ENCODE assay signal across 25 cellular contexts in the genomic region with DNA sequence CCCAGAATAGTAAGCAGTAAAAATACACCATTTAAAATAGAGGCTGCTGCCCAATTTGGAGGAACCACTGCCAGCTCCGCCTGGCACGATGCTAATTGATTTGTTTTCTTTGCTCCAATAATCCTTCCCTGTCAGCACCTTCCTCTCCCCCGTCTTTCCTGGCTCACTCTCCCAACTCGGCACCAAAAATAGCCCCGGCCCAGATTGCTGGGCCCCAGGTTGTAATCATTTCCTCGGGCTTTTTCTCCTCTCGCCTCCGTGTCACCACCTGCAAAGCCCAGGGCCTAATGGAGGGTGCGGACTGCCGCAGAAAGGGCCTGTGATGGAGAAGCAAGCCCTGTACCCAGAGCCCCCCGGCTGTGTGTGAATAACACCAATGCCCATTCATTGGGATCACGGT.
"Had no signal": no experiment of that assay in that cellular context is flagged by ENCODE, and none has a peak within 500 bp of the region (broad histone marks: within the 10 kb centered on the region; RNA-seq: fewer than 3 reads in every experiment).

No MANE protein-coding gene starts in this region.

- H3K9me3 ChIP-seq: colonic mucosa, gastrocnemius medialis, left lung, neutrophil, pancreas, psoas muscle, right lobe of liver, thyroid gland, upper lobe of right lung had no signal

- H3K36me3 ChIP-seq: colonic mucosa, esophagus squamous epithelium, gastrocnemius medialis, left lung, neutrophil, pancreas, right lobe of liver, thyroid gland, upper lobe of right lung had no signal

- H3K27ac ChIP-seq: colonic mucosa, esophagus squamous epithelium, gastrocnemius medialis, left lung, neutrophil, pancreas, psoas muscle, right lobe of liver, thyroid gland, upper lobe of right lung, WERI-Rb-1 had no signal

- H3K9me3 Mint-ChIP-seq: activated CD4-positive, alpha-beta T cell treated with anti-CD3 and anti-CD28 coated beads, Interleukin-2, amount 10 ng/mL, durations not matched to agents 7 days and 5 days; activated CD8-positive, alpha-beta T cell treated with anti-CD3 and anti-CD28 coated beads for 36 hours; activated naive CD4-positive, alpha-beta T cell treated with anti-CD3 and anti-CD28 coated beads, Interleukin-2, amount 10 ng/mL, durations not matched to agents 7 days and 5 days; stimulated activated naive CD8-positive, alpha-beta T cell treated with anti-CD3 and anti-CD28 coated beads, Interleukin-15, Interleukin-2, amounts not matched to agents 100 ng/mL and 50 ng/mL, for 24 hours; T-cell had no signal

- DNase-seq: activated CD4-positive, alpha-beta T cell treated with anti-CD3 and anti-CD28 coated beads, Interleukin-2, amount 10 ng/mL, durations not matched to agents 7 days and 5 days; activated CD4-positive, CD25-positive, alpha-beta regulatory T cell treated with anti-CD3 and anti-CD28 coated beads, Interleukin-2, amount 50 U/mL, for 72 hours; activated CD8-positive, alpha-beta memory T cell treated with anti-CD3 and anti-CD28 coated beads, Interleukin-2, amount 10 ng/mL, durations not matched to agents 7 days and 5 days; activated CD8-positive, alpha-beta T cell treated with anti-CD3 and anti-CD28 coated beads for 36 hours; activated effector memory CD4-positive, alpha-beta T cell treated with anti-CD3 and anti-CD28 coated beads, Interleukin-2, amount 50 U/mL, for 16 hours; activated naive CD4-positive, alpha-beta T cell treated with anti-CD3 and anti-CD28 coated beads, Interleukin-2, amount 10 ng/mL, durations not matched to agents 7 days and 5 days; activated T-cell treated with anti-CD3 and anti-CD28 coated beads for 4 hours; colonic mucosa; esophagus squamous epithelium; gastrocnemius medialis; left lung; mammary epithelial cell; naive thymus-derived CD8-positive, alpha-beta T cell; psoas muscle; right lobe of liver; stimulated activated CD4-positive, alpha-beta T cell treated with anti-CD3 and anti-CD28 coated beads, Interleukin-1b, Interleukin-23, amount 100 ng/mL, for 48 hours; T-cell; thyroid gland; upper lobe of right lung; WERI-Rb-1 had no signal

- ATAC-seq: activated CD8-positive, alpha-beta memory T cell treated with anti-CD3 and anti-CD28 coated beads, Interleukin-2, amount 10 ng/mL, durations not matched to agents 7 days and 5 days; activated CD8-positive, alpha-beta T cell treated with anti-CD3 and anti-CD28 coated beads for 36 hours; gastrocnemius medialis; left lung; naive thymus-derived CD8-positive, alpha-beta T cell; pancreas; psoas muscle; right lobe of liver; T-cell; upper lobe of right lung had no signal

- H3K4me3 Mint-ChIP-seq: activated CD4-positive, alpha-beta T cell treated with anti-CD3 and anti-CD28 coated beads, Interleukin-2, amount 10 ng/mL, durations not matched to agents 7 days and 5 days; activated CD8-positive, alpha-beta memory T cell treated with anti-CD3 and anti-CD28 coated beads, Interleukin-2, amount 10 ng/mL, durations not matched to agents 7 days and 5 days; activated CD8-positive, alpha-beta T cell treated with anti-CD3 and anti-CD28 coated beads for 36 hours; activated naive CD4-positive, alpha-beta T cell treated with anti-CD3 and anti-CD28 coated beads, Interleukin-2, amount 10 ng/mL, durations not matched to agents 7 days and 5 days; mesothelial cell of epicardium; naive thymus-derived CD8-positive, alpha-beta T cell; stimulated activated naive CD8-positive, alpha-beta T cell treated with anti-CD3 and anti-CD28 coated beads, Interleukin-15, Interleukin-2, amounts not matched to agents 100 ng/mL and 50 ng/mL, for 24 hours; T-cell had no signal

- H3K27me3 Mint-ChIP-seq: activated CD8-positive, alpha-beta T cell treated with anti-CD3 and anti-CD28 coated beads for 36 hours had no signal

- H3K27me3 ChIP-seq: colonic mucosa, pancreas, right lobe of liver, thyroid gland, upper lobe of right lung had no signal

- H3K27ac Mint-ChIP-seq: activated CD4-positive, alpha-beta T cell treated with anti-CD3 and anti-CD28 coated beads, Interleukin-2, amount 10 ng/mL, durations not matched to agents 7 days and 5 days; activated CD8-positive, alpha-beta memory T cell treated with anti-CD3 and anti-CD28 coated beads, Interleukin-2, amount 10 ng/mL, durations not matched to agents 7 days and 5 days; activated CD8-positive, alpha-beta T cell treated with anti-CD3 and anti-CD28 coated beads for 36 hours; activated naive CD4-positive, alpha-beta T cell treated with anti-CD3 and anti-CD28 coated beads, Interleukin-2, amount 10 ng/mL, durations not matched to agents 7 days and 5 days; mesothelial cell of epicardium; naive thymus-derived CD8-positive, alpha-beta T cell; stimulated activated naive CD8-positive, alpha-beta T cell treated with anti-CD3 and anti-CD28 coated beads, Interleukin-15, Interleukin-2, amounts not matched to agents 100 ng/mL and 50 ng/mL, for 24 hours; T-cell had no signal

- H3K36me3 Mint-ChIP-seq: activated CD8-positive, alpha-beta memory T cell treated with anti-CD3 and anti-CD28 coated beads, Interleukin-2, amount 10 ng/mL, durations not matched to agents 7 days and 5 days; activated naive CD4-positive, alpha-beta T cell treated with anti-CD3 and anti-CD28 coated beads, Interleukin-2, amount 10 ng/mL, durations not matched to agents 7 days and 5 days; mesothelial cell of epicardium; naive thymus-derived CD8-positive, alpha-beta T cell; T-cell had no signal

- H3K4me3 ChIP-seq: colonic mucosa, esophagus squamous epithelium, gastrocnemius medialis, left lung, pancreas, psoas muscle, right lobe of liver, skin epidermis, thyroid gland, upper lobe of right lung had no signal

- H3K4me1 ChIP-seq: colonic mucosa, gastrocnemius medialis, pancreas, psoas muscle, right lobe of liver, thyroid gland, upper lobe of right lung had no signal

- H3K4me1 Mint-ChIP-seq: activated CD4-positive, alpha-beta T cell treated with anti-CD3 and anti-CD28 coated beads, Interleukin-2, amount 10 ng/mL, durations not matched to agents 7 days and 5 days; activated naive CD4-positive, alpha-beta T cell treated with anti-CD3 and anti-CD28 coated beads, Interleukin-2, amount 10 ng/mL, durations not matched to agents 7 days and 5 days had no signal
